ENCODE assay signal across 1 cellular context in genomic region chr17:72730091-72730490, GRCh38.
TF ChIP-seq lines count a peak whose summit lies in the region.

No MANE protein-coding gene starts in this region.

TF ChIP-seq in K562, 482 proteins besides CTCF, POLR2A, EP300 and RAD21 (continues in another document):
- TF ChIP-seq ZNF318 (IDR thresholded peaks at IDR 0.05; ENCODE audit: borderline replicate concordance in 1 of 2, low read depth in 1 of 2) (no peak), NR2C2 (CRISPR knock-in tag; IDR thresholded peaks at IDR 0.05) (no peak), NR2C2 (tag; IDR thresholded peaks at IDR 0.05) (peak; percentile 35; the same call in 1 of the 2 replicates), TSC22D4 (tag; IDR thresholded peaks at IDR 0.05) (no peak), SMAD3 (CRISPR knock-in tag; conservative IDR thresholded peaks at IDR 0.05) (no peak), ZNF778 (CRISPR knock-in tag; IDR thresholded peaks at IDR 0.05) (no peak), ILK (tag; IDR thresholded peaks at IDR 0.05; ENCODE audit: borderline replicate concordance, low read depth) (no peak), ZNF24 (IDR thresholded peaks at IDR 0.05) (no peak), ZNF146 (CRISPR knock-in tag; IDR thresholded peaks at IDR 0.05; ENCODE audit: unreplicated experiment) (no peak), JUN (IDR thresholded peaks at IDR 0.05; ENCODE audit: borderline replicate concordance, low read depth, low read length) (peak; percentile 43; the same call in 1 of the 2 replicates), JUN (CRISPR knock-in tag; IDR thresholded peaks at IDR 0.05; ENCODE audit: borderline replicate concordance) (no peak), HMG20B (CRISPR knock-in tag; IDR thresholded peaks at IDR 0.05) (no peak), RB1 (IDR thresholded peaks at IDR 0.05; ENCODE audit: low read depth) (no peak), HNRNPUL1 (IDR thresholded peaks at IDR 0.05; ENCODE audit: low read length) (no peak), POLR2AphosphoS2 (IDR thresholded peaks at IDR 0.05; ENCODE audit: low read length) (no peak), SRSF3 (IDR thresholded peaks at IDR 0.05; ENCODE audit: insufficient read depth, low read length) (no peak), ZNF76 (CRISPR knock-in tag; IDR thresholded peaks at IDR 0.05; ENCODE audit: borderline replicate concordance) (no peak), GTF2E2 (tag; IDR thresholded peaks at IDR 0.05) (no peak), ZBTB12 (CRISPR knock-in tag; IDR thresholded peaks at IDR 0.05) (no peak), ZNF184 (CRISPR knock-in tag; IDR thresholded peaks at IDR 0.05) (no peak), E2F3 (CRISPR knock-in tag; IDR thresholded peaks at IDR 0.05) (no peak), HNRNPH1 (optimal IDR thresholded peaks at IDR 0.05; ENCODE audit: low read depth, low read length) (no peak), ZNF589 (CRISPR knock-in tag; IDR thresholded peaks at IDR 0.05; ENCODE audit: low read depth) (no peak), PRMT5 (CRISPR knock-in tag; IDR thresholded peaks at IDR 0.05) (no peak), NFATC3 (IDR thresholded peaks at IDR 0.05) (no peak), MTF1 (CRISPR knock-in tag; IDR thresholded peaks at IDR 0.05; ENCODE audit: borderline replicate concordance) (no peak), U2AF1 (optimal IDR thresholded peaks at IDR 0.05; ENCODE audit: low read depth, low read length) (no peak), RCOR1 (IDR thresholded peaks at IDR 0.05; ENCODE audit: borderline replicate concordance in 1 of 2, low read depth in 2 of 2, low read length in 2 of 2) (peak in 1 of 2 experiments; percentile 62; a peak in 1 of 4 replicates), GTF2A2 (tag; IDR thresholded peaks at IDR 0.05) (no peak), NR4A1 (CRISPR knock-in tag; IDR thresholded peaks at IDR 0.05) (no peak), NR4A1 (tag; IDR thresholded peaks at IDR 0.05) (no peak), ZNF639 (CRISPR knock-in tag; conservative IDR thresholded peaks at IDR 0.05 in 1 of 2, IDR thresholded peaks at IDR 0.05 in 1 of 2) (no peak), HDAC3 (IDR thresholded peaks at IDR 0.05; ENCODE audit: borderline replicate concordance, partially characterized antibody) (no peak), KHSRP (IDR thresholded peaks at IDR 0.05) (no peak)
- TF ChIP-seq, protein P1, sequence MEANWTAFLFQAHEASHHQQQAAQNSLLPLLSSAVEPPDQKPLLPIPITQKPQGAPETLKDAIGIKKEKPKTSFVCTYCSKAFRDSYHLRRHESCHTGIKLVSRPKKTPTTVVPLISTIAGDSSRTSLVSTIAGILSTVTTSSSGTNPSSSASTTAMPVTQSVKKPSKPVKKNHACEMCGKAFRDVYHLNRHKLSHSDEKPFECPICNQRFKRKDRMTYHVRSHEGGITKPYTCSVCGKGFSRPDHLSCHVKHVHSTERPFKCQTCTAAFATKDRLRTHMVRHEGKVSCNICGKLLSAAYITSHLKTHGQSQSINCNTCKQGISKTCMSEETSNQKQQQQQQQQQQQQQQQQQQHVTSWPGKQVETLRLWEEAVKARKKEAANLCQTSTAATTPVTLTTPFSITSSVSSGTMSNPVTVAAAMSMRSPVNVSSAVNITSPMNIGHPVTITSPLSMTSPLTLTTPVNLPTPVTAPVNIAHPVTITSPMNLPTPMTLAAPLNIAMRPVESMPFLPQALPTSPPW (CRISPR knock-in tag; IDR thresholded peaks at IDR 0.05): no peak
- TF ChIP-seq, protein P2, sequence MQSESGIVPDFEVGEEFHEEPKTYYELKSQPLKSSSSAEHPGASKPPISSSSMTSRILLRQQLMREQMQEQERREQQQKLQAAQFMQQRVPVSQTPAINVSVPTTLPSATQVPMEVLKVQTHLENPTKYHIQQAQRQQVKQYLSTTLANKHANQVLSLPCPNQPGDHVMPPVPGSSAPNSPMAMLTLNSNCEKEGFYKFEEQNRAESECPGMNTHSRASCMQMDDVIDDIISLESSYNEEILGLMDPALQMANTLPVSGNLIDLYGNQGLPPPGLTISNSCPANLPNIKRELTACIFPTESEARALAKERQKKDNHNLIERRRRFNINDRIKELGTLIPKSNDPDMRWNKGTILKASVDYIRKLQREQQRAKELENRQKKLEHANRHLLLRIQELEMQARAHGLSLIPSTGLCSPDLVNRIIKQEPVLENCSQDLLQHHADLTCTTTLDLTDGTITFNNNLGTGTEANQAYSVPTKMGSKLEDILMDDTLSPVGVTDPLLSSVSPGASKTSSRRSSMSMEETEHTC (IDR thresholded peaks at IDR 0.05): no peak
- TF ChIP-seq, protein P3, sequence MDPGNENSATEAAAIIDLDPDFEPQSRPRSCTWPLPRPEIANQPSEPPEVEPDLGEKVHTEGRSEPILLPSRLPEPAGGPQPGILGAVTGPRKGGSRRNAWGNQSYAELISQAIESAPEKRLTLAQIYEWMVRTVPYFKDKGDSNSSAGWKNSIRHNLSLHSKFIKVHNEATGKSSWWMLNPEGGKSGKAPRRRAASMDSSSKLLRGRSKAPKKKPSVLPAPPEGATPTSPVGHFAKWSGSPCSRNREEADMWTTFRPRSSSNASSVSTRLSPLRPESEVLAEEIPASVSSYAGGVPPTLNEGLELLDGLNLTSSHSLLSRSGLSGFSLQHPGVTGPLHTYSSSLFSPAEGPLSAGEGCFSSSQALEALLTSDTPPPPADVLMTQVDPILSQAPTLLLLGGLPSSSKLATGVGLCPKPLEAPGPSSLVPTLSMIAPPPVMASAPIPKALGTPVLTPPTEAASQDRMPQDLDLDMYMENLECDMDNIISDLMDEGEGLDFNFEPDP (CRISPR knock-in tag; IDR thresholded peaks at IDR 0.05): no peak
- TF ChIP-seq, protein P4, sequence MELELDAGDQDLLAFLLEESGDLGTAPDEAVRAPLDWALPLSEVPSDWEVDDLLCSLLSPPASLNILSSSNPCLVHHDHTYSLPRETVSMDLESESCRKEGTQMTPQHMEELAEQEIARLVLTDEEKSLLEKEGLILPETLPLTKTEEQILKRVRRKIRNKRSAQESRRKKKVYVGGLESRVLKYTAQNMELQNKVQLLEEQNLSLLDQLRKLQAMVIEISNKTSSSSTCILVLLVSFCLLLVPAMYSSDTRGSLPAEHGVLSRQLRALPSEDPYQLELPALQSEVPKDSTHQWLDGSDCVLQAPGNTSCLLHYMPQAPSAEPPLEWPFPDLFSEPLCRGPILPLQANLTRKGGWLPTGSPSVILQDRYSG (tag; conservative IDR thresholded peaks at IDR 0.05; ENCODE audit: low read depth): no peak
- TF ChIP-seq, protein P5, sequence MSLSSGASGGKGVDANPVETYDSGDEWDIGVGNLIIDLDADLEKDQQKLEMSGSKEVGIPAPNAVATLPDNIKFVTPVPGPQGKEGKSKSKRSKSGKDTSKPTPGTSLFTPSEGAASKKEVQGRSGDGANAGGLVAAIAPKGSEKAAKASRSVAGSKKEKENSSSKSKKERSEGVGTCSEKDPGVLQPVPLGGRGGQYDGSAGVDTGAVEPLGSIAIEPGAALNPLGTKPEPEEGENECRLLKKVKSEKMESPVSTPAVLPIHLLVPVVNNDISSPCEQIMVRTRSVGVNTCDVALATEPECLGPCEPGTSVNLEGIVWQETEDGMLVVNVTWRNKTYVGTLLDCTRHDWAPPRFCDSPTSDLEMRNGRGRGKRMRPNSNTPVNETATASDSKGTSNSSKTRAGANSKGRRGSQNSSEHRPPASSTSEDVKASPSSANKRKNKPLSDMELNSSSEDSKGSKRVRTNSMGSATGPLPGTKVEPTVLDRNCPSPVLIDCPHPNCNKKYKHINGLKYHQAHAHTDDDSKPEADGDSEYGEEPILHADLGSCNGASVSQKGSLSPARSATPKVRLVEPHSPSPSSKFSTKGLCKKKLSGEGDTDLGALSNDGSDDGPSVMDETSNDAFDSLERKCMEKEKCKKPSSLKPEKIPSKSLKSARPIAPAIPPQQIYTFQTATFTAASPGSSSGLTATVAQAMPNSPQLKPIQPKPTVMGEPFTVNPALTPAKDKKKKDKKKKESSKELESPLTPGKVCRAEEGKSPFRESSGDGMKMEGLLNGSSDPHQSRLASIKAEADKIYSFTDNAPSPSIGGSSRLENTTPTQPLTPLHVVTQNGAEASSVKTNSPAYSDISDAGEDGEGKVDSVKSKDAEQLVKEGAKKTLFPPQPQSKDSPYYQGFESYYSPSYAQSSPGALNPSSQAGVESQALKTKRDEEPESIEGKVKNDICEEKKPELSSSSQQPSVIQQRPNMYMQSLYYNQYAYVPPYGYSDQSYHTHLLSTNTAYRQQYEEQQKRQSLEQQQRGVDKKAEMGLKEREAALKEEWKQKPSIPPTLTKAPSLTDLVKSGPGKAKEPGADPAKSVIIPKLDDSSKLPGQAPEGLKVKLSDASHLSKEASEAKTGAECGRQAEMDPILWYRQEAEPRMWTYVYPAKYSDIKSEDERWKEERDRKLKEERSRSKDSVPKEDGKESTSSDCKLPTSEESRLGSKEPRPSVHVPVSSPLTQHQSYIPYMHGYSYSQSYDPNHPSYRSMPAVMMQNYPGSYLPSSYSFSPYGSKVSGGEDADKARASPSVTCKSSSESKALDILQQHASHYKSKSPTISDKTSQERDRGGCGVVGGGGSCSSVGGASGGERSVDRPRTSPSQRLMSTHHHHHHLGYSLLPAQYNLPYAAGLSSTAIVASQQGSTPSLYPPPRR (CRISPR knock-in tag; IDR thresholded peaks at IDR 0.05; ENCODE audit: borderline replicate concordance): no peak
- TF ChIP-seq, protein P6, sequence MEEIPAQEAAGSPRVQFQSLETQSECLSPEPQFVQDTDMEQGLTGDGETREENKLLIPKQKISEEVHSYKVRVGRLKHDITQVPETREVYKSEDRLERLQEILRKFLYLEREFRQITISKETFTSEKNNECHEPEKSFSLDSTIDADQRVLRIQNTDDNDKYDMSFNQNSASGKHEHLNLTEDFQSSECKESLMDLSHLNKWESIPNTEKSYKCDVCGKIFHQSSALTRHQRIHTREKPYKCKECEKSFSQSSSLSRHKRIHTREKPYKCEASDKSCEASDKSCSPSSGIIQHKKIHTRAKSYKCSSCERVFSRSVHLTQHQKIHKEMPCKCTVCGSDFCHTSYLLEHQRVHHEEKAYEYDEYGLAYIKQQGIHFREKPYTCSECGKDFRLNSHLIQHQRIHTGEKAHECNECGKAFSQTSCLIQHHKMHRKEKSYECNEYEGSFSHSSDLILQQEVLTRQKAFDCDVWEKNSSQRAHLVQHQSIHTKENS (CRISPR knock-in tag; IDR thresholded peaks at IDR 0.05): no peak
